ENCODE assay signal across 19 cellular contexts in the genomic region with DNA sequence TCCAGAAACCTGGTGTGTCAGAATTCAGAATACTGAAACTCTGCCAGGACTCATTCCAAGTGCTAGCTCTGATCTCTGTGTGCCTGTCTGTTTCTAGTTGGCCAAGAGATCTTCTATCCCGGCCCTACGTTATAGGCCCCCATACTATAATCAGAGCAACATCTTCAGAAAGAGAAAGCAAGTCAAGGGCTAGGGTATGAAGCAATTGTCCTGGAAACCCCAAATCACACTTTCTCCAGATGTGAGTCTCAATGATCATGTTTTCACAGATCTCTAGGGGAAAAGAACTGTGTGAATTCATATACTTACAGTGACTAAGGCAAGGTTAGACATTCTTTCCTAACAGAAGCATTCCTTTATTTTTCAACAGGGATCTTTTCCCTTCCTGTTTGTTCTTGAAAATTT.
DNase-seq lines count a peak whose midpoint lies in the region; ATAC-seq, FAIRE-seq and TF ChIP-seq lines count a peak whose summit lies in the region.
"Had no signal": no experiment of that assay in that cellular context is flagged by ENCODE, and none has a peak within 500 bp of the region (broad histone marks: within the 10 kb centered on the region; RNA-seq: fewer than 3 reads in every experiment).

No MANE protein-coding gene starts in this region.

- no peak for TF ChIP-seq RAD21 in GM12878 (IDR thresholded peaks at IDR 0.05; ENCODE audit: insufficient read depth, low read depth, low read length)

- no peaks in the 10 kb centered on the region for H3K9me3 ChIP-seq in GM12878 (replicated peaks; ENCODE audit: control insufficient read depth, insufficient read depth, low read length)
- no peaks in the 10 kb centered on the region for H3K9me3 ChIP-seq in Caco-2
- H3K9me3 ChIP-seq: esophagus squamous epithelium had no signal

- peak; percentile 18 for FAIRE-seq in GM12878 (lab: Jason Lieb, UNC)
- FAIRE-seq: small intestine had no signal

- H3K4me2 ChIP-seq in GM12878 (ENCODE audit: control insufficient read depth, insufficient read depth) = no peak overlapping the region

- no peaks in the 10 kb centered on the region for H3K9me3 Mint-ChIP-seq in activated T-cell treated with anti-CD3 and anti-CD28 coated beads, Interleukin-2, amount 50 U/mL, for 4 hours
- no peaks in the 10 kb centered on the region for H3K9me3 Mint-ChIP-seq in Caco-2 (ENCODE audit: unreplicated experiment)
- H3K9me3 Mint-ChIP-seq: activated CD4-positive, alpha-beta T cell treated with anti-CD3 and anti-CD28 coated beads, Interleukin-2, amount 10 ng/mL, durations not matched to agents 24 days and 14 days; nephron progenitor cell; T-helper 1 cell treated with Interleukin-12 subunit alpha and Interleukin-12 subunit beta and Interleukin-4 antibody, amounts not matched to agents 30 μg/mL and 1 μg/mL, for 36 hours; type B pancreatic cell had no signal

- no peak for DNase-seq in activated T-cell treated with anti-CD3 and anti-CD28 coated beads, Interleukin-2, amount 50 U/mL, for 4 hours
- no peak for DNase-seq in activated T-cell treated with anti-CD3 and anti-CD28 coated beads, Interleukin-2, amount 50 U/mL, for 1 hour
- DNase-seq in GM12878 (ENCODE audit: low read depth, low spot score) = no peak
- peak; percentile 81 to 88 for DNase-seq in foreskin fibroblast
- peak; percentile 70 for DNase-seq in stromal cell of bone marrow (ENCODE audit: low read depth)
- DNase-seq in Caco-2 = no peak
- no peak for DNase-seq in GM20000 (ENCODE audit: low spot score)
- no peak for DNase-seq in DMS153 treated with DMSO at 0.1 percent for 48 hours (lab: John Stamatoyannopoulos, UW; ENCODE audit: unreplicated experiment)
- DNase-seq: activated CD4-positive, alpha-beta T cell treated with anti-CD3 and anti-CD28 coated beads, Interleukin-2, amount 10 ng/mL, durations not matched to agents 24 days and 14 days; caudate nucleus; esophagus squamous epithelium; H7; kidney glomerular epithelial cell; NCI-H1048; nephron progenitor cell; small intestine had no signal

- no peak for TF ChIP-seq POLR2A in GM12878 (IDR thresholded peaks at IDR 0.05; ENCODE audit: low read depth, low read length)

- H3K27ac ChIP-seq in GM12878 (ENCODE audit: control insufficient read depth, insufficient read depth) = no peak overlapping the region
- H3K27ac ChIP-seq: 22Rv1 had no signal

- ATAC-seq in activated T-cell treated with anti-CD3 and anti-CD28 coated beads, Interleukin-2, amount 50 U/mL, for 4 hours = peak; percentile 14 to 15
- no peak for ATAC-seq in GM12878

- H3K27me3 ChIP-seq in GM12878 (replicated peaks in 1 of 2; ENCODE audit: control insufficient read depth in 2 of 2, insufficient read depth in 2 of 2, low read length in 1 of 2) = no peaks in the 10 kb centered on the region
- no peaks in the 10 kb centered on the region for H3K27me3 ChIP-seq in Caco-2 (replicated peaks; ENCODE audit: control insufficient read depth, insufficient read depth, low read length)
- H3K27me3 ChIP-seq: esophagus squamous epithelium had no signal

- TF ChIP-seq CTCF in GM12878 (IDR thresholded peaks at IDR 0.05 in 2 of 3, conservative IDR thresholded peaks at IDR 0.05 in 1 of 3; ENCODE audit: control insufficient read depth in 2 of 3, extremely low read depth in 1 of 3, insufficient read depth in 1 of 3, low read depth in 3 of 3, low read length in 3 of 3) (no peak), foreskin fibroblast (IDR thresholded peaks at IDR 0.05; ENCODE audit: low read depth, low read length) (no peak), Caco-2 (IDR thresholded peaks at IDR 0.05; ENCODE audit: insufficient read depth in 1 of 2, low read depth in 1 of 2, low read length in 1 of 2, severe bottlenecking in 1 of 2, unreplicated experiment in 1 of 2) (no peak), GM20000 (IDR thresholded peaks at IDR 0.05; ENCODE audit: extremely low read depth, missing control alignments) (no peak)

- H3K4me3 Mint-ChIP-seq in activated T-cell treated with anti-CD3 and anti-CD28 coated beads, Interleukin-2, amount 50 U/mL, for 4 hours = no peak overlapping the region
- no peak overlapping the region for H3K4me3 Mint-ChIP-seq in Caco-2 (ENCODE audit: unreplicated experiment)
- H3K4me3 Mint-ChIP-seq: activated CD4-positive, alpha-beta T cell treated with anti-CD3 and anti-CD28 coated beads, Interleukin-2, amount 10 ng/mL, durations not matched to agents 24 days and 14 days; nephron progenitor cell; T-helper 1 cell treated with Interleukin-12 subunit alpha and Interleukin-12 subunit beta and Interleukin-4 antibody, amounts not matched to agents 30 μg/mL and 1 μg/mL, for 36 hours; type B pancreatic cell had no signal

- intact Hi-C loops in GM12878 (cut with micrococcal nuclease; ENCODE audit: unreplicated experiment) (loop anchor here (5.0 to 10.0 kb wide), 3 partner anchors 111 to 414 kb away; no protein-coding TSS in a partner anchor), Caco-2 (cut with micrococcal nuclease; ENCODE audit: unreplicated experiment) (no loop called here)

- no peak for TF ChIP-seq EP300 in GM12878 (IDR thresholded peaks at IDR 0.05; ENCODE audit: borderline replicate concordance in 1 of 2, control insufficient read depth in 1 of 2, low read depth in 2 of 2, low read length in 2 of 2)

- H3K4me1 ChIP-seq in GM12878 (ENCODE audit: control insufficient read depth, insufficient read depth, low read length) (peaks cover 29% of the 10 kb centered on the region), Caco-2 (no peaks in the 10 kb centered on the region)

- H3K36me3 Mint-ChIP-seq in activated T-cell treated with anti-CD3 and anti-CD28 coated beads, Interleukin-2, amount 50 U/mL, for 4 hours (ENCODE audit: insufficient read depth) = peaks cover 8% of the 10 kb centered on the region
- H3K36me3 Mint-ChIP-seq in Caco-2 (ENCODE audit: insufficient read depth, unreplicated experiment) = no peaks in the 10 kb centered on the region
- H3K36me3 Mint-ChIP-seq: type B pancreatic cell had no signal

- no peaks in the 10 kb centered on the region for H4K20me1 ChIP-seq in GM12878 (ENCODE audit: control insufficient read depth, insufficient read depth)

- H3K27me3 Mint-ChIP-seq in activated T-cell treated with anti-CD3 and anti-CD28 coated beads, Interleukin-2, amount 50 U/mL, for 4 hours (ENCODE audit: low read depth) = no peaks in the 10 kb centered on the region
- peaks cover 7% of the 10 kb centered on the region for H3K27me3 Mint-ChIP-seq in Caco-2 (ENCODE audit: insufficient read depth, unreplicated experiment)
- H3K27me3 Mint-ChIP-seq: activated CD4-positive, alpha-beta T cell treated with anti-CD3 and anti-CD28 coated beads, Interleukin-2, amount 10 ng/mL, durations not matched to agents 24 days and 14 days; type B pancreatic cell had no signal

- no TSS peak for BruUV-seq in GM12878 (replicated peaks; lab: Mats Ljungman, UMichigan)
- no TSS peak for BruUV-seq in Caco-2 (replicated peaks; lab: Mats Ljungman, UMichigan)

- RAD21 ChIA-PET in GM12878 (lab: Charles Lee; ENCODE audit: unreplicated experiment) = no interaction called here

- H3K4me3 ChIP-seq in GM12878 = no peak overlapping the region
- H3K4me3 ChIP-seq in foreskin fibroblast (ENCODE audit: low read depth in 1 of 2, low read length in 2 of 2) = no peak overlapping the region
- no peak overlapping the region for H3K4me3 ChIP-seq in Caco-2 (ENCODE audit: low read depth, low read length)
- H3K4me3 ChIP-seq: esophagus squamous epithelium had no signal

- SMC1A ChIA-PET in GM12878 (lab: Charles Lee; ENCODE audit: uncharacterized antibody, unreplicated experiment) = no interaction called here

- H3K9ac ChIP-seq in GM12878 (ENCODE audit: control insufficient read depth, insufficient read depth, low read length) = no peak overlapping the region

- in situ Hi-C loops in GM12878 (cut with MboI) = no loop called here

- CTCF ChIA-PET in GM12878 (lab: Yijun Ruan, JAX) = no interaction called here
- CTCF ChIA-PET in Caco-2 (lab: Charles Lee) = no interaction called here

- 60% methylated on average over 2 of the region's 2 CpGs for WGBS in GM12878 (ENCODE audit: insufficient coverage, insufficient replicate concordance, low lambda C conversion rate, missing lambda C conversion rate)

- H3K4me1 Mint-ChIP-seq in activated T-cell treated with anti-CD3 and anti-CD28 coated beads, Interleukin-2, amount 50 U/mL, for 4 hours (ENCODE audit: low read depth) = peaks cover 14% of the 10 kb centered on the region
- H3K4me1 Mint-ChIP-seq in Caco-2 (ENCODE audit: low read depth, unreplicated experiment) = no peaks in the 10 kb centered on the region

- H3K36me3 ChIP-seq in GM12878 (ENCODE audit: control insufficient read depth in 2 of 2, insufficient read depth in 2 of 2, low read length in 1 of 2) = no peaks in the 10 kb centered on the region
- no peaks in the 10 kb centered on the region for H3K36me3 ChIP-seq in Caco-2 (ENCODE audit: control insufficient read depth, insufficient read depth, low read length)
- H3K36me3 ChIP-seq: esophagus squamous epithelium had no signal

- H3K27ac Mint-ChIP-seq in Caco-2 (ENCODE audit: unreplicated experiment) = no peak overlapping the region
- H3K27ac Mint-ChIP-seq: activated CD4-positive, alpha-beta T cell treated with anti-CD3 and anti-CD28 coated beads, Interleukin-2, amount 10 ng/mL, durations not matched to agents 24 days and 14 days; nephron progenitor cell; T-helper 1 cell treated with Interleukin-12 subunit alpha and Interleukin-12 subunit beta and Interleukin-4 antibody, amounts not matched to agents 30 μg/mL and 1 μg/mL, for 36 hours; type B pancreatic cell had no signal

- no peaks in the 10 kb centered on the region for H3K79me2 ChIP-seq in GM12878 (ENCODE audit: control insufficient read depth, insufficient read depth, low read length)

- POLR2A ChIA-PET in GM12878 (lab: Charles Lee) (no interaction called here), Caco-2 (lab: Charles Lee) (no interaction called here)

- H2AFZ ChIP-seq in GM12878 (ENCODE audit: control insufficient read depth, low read depth, low read length) = no peak overlapping the region

TF ChIP-seq in GM12878, 131 proteins besides CTCF, POLR2A, EP300 and RAD21:
- TF ChIP-seq RB1 (IDR thresholded peaks at IDR 0.05; ENCODE audit: borderline replicate concordance) (no peak), PAX5 (IDR thresholded peaks at IDR 0.05; ENCODE audit: borderline replicate concordance, low read depth, low read length) (no peak), SPI1 (IDR thresholded peaks at IDR 0.05; ENCODE audit: borderline replicate concordance, insufficient read depth, low read depth, low read length) (no peak), NRF1 (conservative IDR thresholded peaks at IDR 0.05; ENCODE audit: low read depth, low read length) (no peak), HDAC2 (IDR thresholded peaks at IDR 0.05) (no peak), MYB (IDR thresholded peaks at IDR 0.05; ENCODE audit: borderline replicate concordance, low read depth, low read length) (no peak), RCOR1 (conservative IDR thresholded peaks at IDR 0.05; ENCODE audit: low read depth, low read length) (no peak)
TF ChIP-seq in GM12878: peak in this region for 0.

Comparison
In these comparisons a context has a peak if more than half of its experiments do, and no peak if none do; other contexts are left out.
1. DNase-seq: peak in foreskin fibroblast (2 of 2) and stromal cell of bone marrow (single experiment); none in activated T-cell treated with anti-CD3 and anti-CD28 coated beads, Interleukin-2, amount 50 U/mL, for 4 hours (single experiment), activated T-cell treated with anti-CD3 and anti-CD28 coated beads, Interleukin-2, amount 50 U/mL, for 1 hour (single experiment), GM12878 (single experiment), Caco-2 (0 of 2), GM20000 (single experiment) and DMS153 treated with DMSO at 0.1 percent for 48 hours (single experiment).